15 cellular contexts compared by ENCODE assay signal in genomic region chr4:114684462-114684861, GRCh38.
DNase-seq lines count a peak whose midpoint lies in the region; ATAC-seq and TF ChIP-seq lines count a peak whose summit lies in the region.
"Had no signal": no experiment of that assay in that cellular context is flagged by ENCODE, and none has a peak within 500 bp of the region (broad histone marks: within the 10 kb centered on the region; RNA-seq: fewer than 3 reads in every experiment).

No MANE protein-coding gene starts in this region.

- H3K4me3 ChIP-seq in dorsolateral prefrontal cortex, result no peak overlapping the region
- H3K4me3 ChIP-seq: BLaER1 had no signal

- TF ChIP-seq CTCF in dorsolateral prefrontal cortex (IDR thresholded peaks at IDR 0.05 in 54 of 56, conservative IDR thresholded peaks at IDR 0.05 in 2 of 56; ENCODE audit: low read depth in 1 of 56, partially characterized antibody in 56 of 56), result no peak

- peak overlapping the region in 52 of 59 donors; percentile 4 to 84 (median 60) for H3K27ac ChIP-seq in dorsolateral prefrontal cortex
- H3K27ac ChIP-seq: BLaER1 had no signal

- H3K27me3 ChIP-seq in dorsolateral prefrontal cortex, result no peaks in the 10 kb centered on the region
- H3K27me3 ChIP-seq: BLaER1 had no signal

- DNase-seq in NCI-H82 (lab: John Stamatoyannopoulos, UW) (peak; percentile 24), NCI-H82 treated with DMSO at 0.1 percent for 48 hours (lab: John Stamatoyannopoulos, UW; ENCODE audit: unreplicated experiment) (no peak), dorsolateral prefrontal cortex (no peak), Kasumi-1 (lab: John Stamatoyannopoulos, UW) (no peak), superior temporal gyrus (ENCODE audit: extremely low spot score) (no peak)
- DNase-seq: 8988T; CD4-positive, alpha-beta memory T cell; DMS53; DND-41; EL; H9 had no signal

- ATAC-seq in HG03342 (IDR thresholded peaks at IDR 0.05; ENCODE audit: unreplicated experiment) (peak; percentile 51), HG02588 (IDR thresholded peaks at IDR 0.05; ENCODE audit: unreplicated experiment) (no peak)
- ATAC-seq: HepG2 had no signal

- intact Hi-C loops in dorsolateral prefrontal cortex (cut with DNase I), result no loop called here
